34 cellular contexts compared by ENCODE assay signal in the genomic region with DNA sequence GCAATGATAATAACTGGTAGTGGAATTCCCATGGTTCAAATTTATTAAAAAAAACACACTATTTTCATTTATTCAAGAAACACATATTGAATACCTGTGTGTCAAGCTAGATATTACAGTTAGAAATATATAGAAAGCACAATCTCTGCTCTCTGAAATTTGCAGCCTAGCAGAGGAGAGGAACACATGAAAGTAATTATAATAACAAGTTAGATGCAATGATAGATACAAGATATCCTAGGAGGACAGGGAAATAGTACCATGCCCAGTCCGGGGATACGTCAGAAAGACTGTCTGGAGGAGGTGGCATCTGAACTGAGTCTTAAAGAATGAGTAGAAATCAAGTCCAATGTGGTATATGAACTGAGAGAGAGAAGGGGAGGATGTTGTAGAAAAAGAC.
"Had no signal": no experiment of that assay in that cellular context is flagged by ENCODE, and none has a peak within 500 bp of the region (broad histone marks: within the 10 kb centered on the region; RNA-seq: fewer than 3 reads in every experiment).

No MANE protein-coding gene starts in this region.

- H3K36me3 ChIP-seq: adrenal gland, brain microvascular endothelial cell, breast epithelium had no signal

- H3K27ac Mint-ChIP-seq: activated B cell treated with CpG ODN at 0.5 μM for 24 hours; activated CD4-positive, alpha-beta memory T cell treated with anti-CD3 and anti-CD28 coated beads for 36 hours; activated CD4-positive, alpha-beta T cell treated with anti-CD3 and anti-CD28 coated beads, Interleukin-2, amount 10 ng/mL, durations not matched to agents 24 days and 14 days; activated CD8-positive, alpha-beta T cell treated with anti-CD3 and anti-CD28 coated beads for 36 hours; activated naive CD4-positive, alpha-beta T cell treated with anti-CD3 and anti-CD28 coated beads for 36 hours; activated naive CD4-positive, alpha-beta T cell treated with anti-CD3 and anti-CD28 coated beads, Interleukin-2, amount 50 U/mL, for 72 hours; activated naive CD8-positive, alpha-beta T cell treated with anti-CD3 and anti-CD28 coated beads for 36 hours; activated T-cell treated with anti-CD3 and anti-CD28 coated beads, Interleukin-2, amount 50 U/mL, for 72 hours; activated T-helper 1 cell treated with anti-CD3 and anti-CD28 coated beads, Interleukin-12 subunit alpha, Interleukin-12 subunit beta, Interleukin-2, Interleukin-4 antibody, amounts not matched to agents 30 ng/mL and 10 ng/mL and 1 ng/mL, durations not matched to agents 14 hours and 24 hours and 36 hours; activated T-helper 17 cell treated with anti-CD3 and anti-CD28 coated beads, Interleukin-2, amount 50 U/mL, for 72 hours; T-helper 1 cell treated with Interleukin-12 subunit alpha and Interleukin-12 subunit beta and Interleukin-4 antibody, amounts not matched to agents 30 μg/mL and 1 μg/mL, for 36 hours; T-helper 2 cell treated with Interferon-gamma antibody and Interleukin-4, amounts not matched to agents 5 μg/mL and 100 μg/mL, for 36 hours had no signal

- DNase-seq: activated B cell treated with CpG ODN at 0.5 μM for 24 hours; activated CD4-positive, alpha-beta memory T cell treated with anti-CD3 and anti-CD28 coated beads for 36 hours; activated CD4-positive, alpha-beta T cell treated with anti-CD3 and anti-CD28 coated beads for 4 hours; activated CD4-positive, alpha-beta T cell treated with anti-CD3 and anti-CD28 coated beads, Interleukin-2, amount 10 ng/mL, durations not matched to agents 24 days and 14 days; activated CD4-positive, alpha-beta T cell treated with anti-CD3 and anti-CD28 coated beads, Interleukin-2, amount 50 U/mL, for 1 hour; activated CD4-positive, alpha-beta T cell treated with anti-CD3 and anti-CD28 coated beads, Interleukin-2, amount 50 U/mL, for 4 hours; activated CD4-positive, CD25-positive, alpha-beta regulatory T cell treated with anti-CD3 and anti-CD28 coated beads, Interleukin-2, amount 50 U/mL, for 72 hours; activated CD8-positive, alpha-beta memory T cell treated with anti-CD3 and anti-CD28 coated beads, Interleukin-2, amount 50 U/mL, for 4 hours; activated CD8-positive, alpha-beta T cell treated with anti-CD3 and anti-CD28 coated beads for 36 hours; activated effector memory CD4-positive, alpha-beta T cell treated with anti-CD3 and anti-CD28 coated beads, Interleukin-2, amount 50 U/mL, for 16 hours; activated gamma-delta T cell treated with Interleukin-2 at 50 U/mL for 16 hours; activated naive CD4-positive, alpha-beta T cell; activated naive CD4-positive, alpha-beta T cell treated with anti-CD3 and anti-CD28 coated beads for 36 hours; activated naive CD4-positive, alpha-beta T cell treated with anti-CD3 and anti-CD28 coated beads, Interleukin-2, amount 50 U/mL, for 16 hours; activated naive CD8-positive, alpha-beta T cell treated with anti-CD3 and anti-CD28 coated beads for 36 hours; activated T-cell treated with anti-CD3 and anti-CD28 coated beads for 4 hours; activated T-cell treated with anti-CD3 and anti-CD28 coated beads, Interleukin-2, amount 50 U/mL, for 1 hour; activated T-cell treated with anti-CD3 and anti-CD28 coated beads, Interleukin-2, amount 50 U/mL, for 4 hours; activated T-cell treated with anti-CD3 and anti-CD28 coated beads, Interleukin-2, amount 50 U/mL, for 72 hours; adrenal gland; amniotic stem cell; aorta; body of pancreas; brain microvascular endothelial cell; central memory CD4-positive, alpha-beta T cell; T-helper 2 cell; T-helper 9 cell had no signal

- H3K27me3 Mint-ChIP-seq: activated B cell treated with CpG ODN at 0.5 μM for 24 hours; activated CD4-positive, alpha-beta T cell treated with anti-CD3 and anti-CD28 coated beads, Interleukin-2, amount 10 ng/mL, durations not matched to agents 24 days and 14 days; activated naive CD8-positive, alpha-beta T cell treated with anti-CD3 and anti-CD28 coated beads for 36 hours had no signal

- H3K27me3 ChIP-seq: adrenal gland, body of pancreas, brain microvascular endothelial cell had no signal

- ATAC-seq: activated CD8-positive, alpha-beta T cell treated with anti-CD3 and anti-CD28 coated beads for 36 hours; activated naive CD4-positive, alpha-beta T cell treated with anti-CD3 and anti-CD28 coated beads, Interleukin-2, amount 50 U/mL, for 72 hours; activated T-cell treated with anti-CD3 and anti-CD28 coated beads, Interleukin-2, amount 50 U/mL, for 4 hours; activated T-cell treated with anti-CD3 and anti-CD28 coated beads, Interleukin-2, amount 50 U/mL, for 72 hours; activated T-helper 17 cell treated with anti-CD3 and anti-CD28 coated beads, Interleukin-2, amount 50 U/mL, for 72 hours; body of pancreas had no signal

- H3K4me3 ChIP-seq: adrenal gland, body of pancreas, breast epithelium had no signal

- H3K4me1 ChIP-seq: adrenal gland, body of pancreas, breast epithelium had no signal

- H3K9me3 Mint-ChIP-seq: activated B cell treated with CpG ODN at 0.5 μM for 24 hours; activated naive CD4-positive, alpha-beta T cell treated with anti-CD3 and anti-CD28 coated beads for 36 hours; activated naive CD8-positive, alpha-beta T cell treated with anti-CD3 and anti-CD28 coated beads for 36 hours had no signal

- H3K9me3 ChIP-seq: adrenal gland, body of pancreas, breast epithelium had no signal

- H3K4me1 Mint-ChIP-seq: activated B cell treated with CpG ODN at 0.5 μM for 24 hours; activated CD4-positive, alpha-beta T cell treated with anti-CD3 and anti-CD28 coated beads, Interleukin-2, amount 10 ng/mL, durations not matched to agents 24 days and 14 days; activated naive CD8-positive, alpha-beta T cell treated with anti-CD3 and anti-CD28 coated beads for 36 hours; activated T-helper 17 cell treated with anti-CD3 and anti-CD28 coated beads, Interleukin-2, amount 50 U/mL, for 72 hours had no signal

- H3K4me3 Mint-ChIP-seq: activated B cell treated with CpG ODN at 0.5 μM for 24 hours; activated CD4-positive, alpha-beta memory T cell treated with anti-CD3 and anti-CD28 coated beads for 36 hours; activated CD4-positive, alpha-beta T cell treated with anti-CD3 and anti-CD28 coated beads, Interleukin-2, amount 10 ng/mL, durations not matched to agents 24 days and 14 days; activated CD8-positive, alpha-beta T cell treated with anti-CD3 and anti-CD28 coated beads for 36 hours; activated naive CD4-positive, alpha-beta T cell treated with anti-CD3 and anti-CD28 coated beads for 36 hours; activated naive CD8-positive, alpha-beta T cell treated with anti-CD3 and anti-CD28 coated beads for 36 hours; activated T-cell treated with anti-CD3 and anti-CD28 coated beads, Interleukin-2, amount 50 U/mL, for 4 hours; activated T-cell treated with anti-CD3 and anti-CD28 coated beads, Interleukin-2, amount 50 U/mL, for 72 hours; activated T-helper 1 cell treated with anti-CD3 and anti-CD28 coated beads, Interleukin-12 subunit alpha, Interleukin-12 subunit beta, Interleukin-2, Interleukin-4 antibody, amounts not matched to agents 30 ng/mL and 10 ng/mL and 1 ng/mL, durations not matched to agents 14 hours and 24 hours and 36 hours; activated T-helper 17 cell treated with anti-CD3 and anti-CD28 coated beads, Interleukin-2, amount 50 U/mL, for 72 hours; T-helper 1 cell treated with Interleukin-12 subunit alpha and Interleukin-12 subunit beta and Interleukin-4 antibody, amounts not matched to agents 30 μg/mL and 1 μg/mL, for 36 hours; T-helper 2 cell treated with Interferon-gamma antibody and Interleukin-4, amounts not matched to agents 5 μg/mL and 100 μg/mL, for 36 hours had no signal

- H3K36me3 Mint-ChIP-seq: activated CD4-positive, alpha-beta memory T cell treated with anti-CD3 and anti-CD28 coated beads for 36 hours; activated naive CD4-positive, alpha-beta T cell treated with anti-CD3 and anti-CD28 coated beads, Interleukin-2, amount 50 U/mL, for 72 hours; activated naive CD8-positive, alpha-beta T cell treated with anti-CD3 and anti-CD28 coated beads for 36 hours had no signal

- H3K27ac ChIP-seq: adrenal gland, body of pancreas, brain microvascular endothelial cell, breast epithelium, VCaP had no signal
